ENCODE assay signal across 29 cellular contexts in genomic region chr7:84302949-84303348, GRCh38.
A peak's percentile ranks its signal among the peaks of the same experiment; 100 is the strongest.
DNase-seq lines count a peak whose midpoint lies in the region; ATAC-seq and TF ChIP-seq lines count a peak whose summit lies in the region.
"Had no signal": no experiment of that assay in that cellular context is flagged by ENCODE, and none has a peak within 500 bp of the region (broad histone marks: within the 10 kb centered on the region; RNA-seq: fewer than 3 reads in every experiment).

No MANE protein-coding gene starts in this region.

- no peaks in the 10 kb centered on the region for H3K9me3 Mint-ChIP-seq in MCF 10A (ENCODE audit: unreplicated experiment)
- no peaks in the 10 kb centered on the region for H3K9me3 Mint-ChIP-seq in activated CD8-positive, alpha-beta T cell treated with anti-CD3 and anti-CD28 coated beads for 36 hours
- H3K9me3 Mint-ChIP-seq in CD4-positive, alpha-beta T cell, result no peaks in the 10 kb centered on the region
- H3K9me3 Mint-ChIP-seq: activated T-cell treated with anti-CD3 and anti-CD28 coated beads, Interleukin-2, amount 50 U/mL, for 72 hours; nephron had no signal

- H3K9me3 ChIP-seq in lower lobe of right lung (no peaks in the 10 kb centered on the region), upper lobe of left lung (no peaks in the 10 kb centered on the region)
- no peaks in the 10 kb centered on the region for H3K9me3 ChIP-seq in CD4-positive, alpha-beta T cell (ENCODE audit: control insufficient read depth, low read length)
- H3K9me3 ChIP-seq: body of pancreas, pancreas, spleen, uterus had no signal

- intact Hi-C loops in MCF 10A (cut with micrococcal nuclease) (no loop called here), lower lobe of right lung (cut with DNase I) (no loop called here)
- intact Hi-C loops in activated CD8-positive, alpha-beta T cell treated with anti-CD3 and anti-CD28 coated beads for 36 hours (cut with micrococcal nuclease), result no loop called here
- intact Hi-C loops in CD4-positive, alpha-beta T cell (cut with DNase I, micrococcal nuclease), result no loop called here

- H3K4me1 ChIP-seq in lower lobe of right lung, result no peaks in the 10 kb centered on the region
- H3K4me1 ChIP-seq in upper lobe of left lung, result no peaks in the 10 kb centered on the region
- H3K4me1 ChIP-seq: body of pancreas, pancreas, spleen, uterus had no signal

- peak; percentile 10 for DNase-seq in HuH-7 (ENCODE audit: low spot score)
- DNase-seq in MCF 10A (ENCODE audit: unreplicated experiment), result peak; percentile 51
- no peak for DNase-seq in lower lobe of right lung
- DNase-seq in upper lobe of left lung, result no peak
- DNase-seq in activated CD8-positive, alpha-beta T cell treated with anti-CD3 and anti-CD28 coated beads for 36 hours, result no peak
- DNase-seq in CD4-positive, alpha-beta T cell, result no peak
- DNase-seq in CD1c-positive myeloid dendritic cell (ENCODE audit: extremely low spot score), result no peak
- DNase-seq in GM13977 (ENCODE audit: low spot score), result no peak
- DNase-seq: activated CD4-positive, alpha-beta T cell treated with anti-CD3 and anti-CD28 coated beads for 48 hours; activated naive CD4-positive, alpha-beta T cell; activated T-cell treated with anti-CD3 and anti-CD28 coated beads, Interleukin-2, amount 50 U/mL, for 72 hours; body of pancreas; cerebellar nuclear complex; GOT3; hypothalamus; KG1; left ventricle myocardium superior; NCI-H1417 treated with DMSO at 0.1 percent for 48 hours; NCI-H2081; NCI-H774; pancreas; spleen; stimulated activated CD4-positive, alpha-beta T cell treated with anti-CD3 and anti-CD28 coated beads, Interleukin-2, amount 100 ng/mL, for 48 hours; uterus had no signal

- H3K27me3 Mint-ChIP-seq in MCF 10A (ENCODE audit: insufficient read depth, unreplicated experiment), result no peaks in the 10 kb centered on the region
- no peaks in the 10 kb centered on the region for H3K27me3 Mint-ChIP-seq in activated CD8-positive, alpha-beta T cell treated with anti-CD3 and anti-CD28 coated beads for 36 hours
- no peaks in the 10 kb centered on the region for H3K27me3 Mint-ChIP-seq in CD4-positive, alpha-beta T cell

- H3K4me3 ChIP-seq in lower lobe of right lung, result no peak overlapping the region
- no peak overlapping the region for H3K4me3 ChIP-seq in upper lobe of left lung
- H3K4me3 ChIP-seq: body of pancreas, pancreas, spleen, uterus had no signal

- no peaks in the 10 kb centered on the region for H3K27me3 ChIP-seq in lower lobe of right lung (ENCODE audit: low read depth)
- no peaks in the 10 kb centered on the region for H3K27me3 ChIP-seq in upper lobe of left lung
- H3K27me3 ChIP-seq in CD4-positive, alpha-beta T cell (ENCODE audit: control insufficient read depth, insufficient read depth, low read length), result no peaks in the 10 kb centered on the region
- H3K27me3 ChIP-seq: body of pancreas, pancreas, spleen, uterus had no signal

- H3K27ac Mint-ChIP-seq in MCF 10A (ENCODE audit: low read depth, unreplicated experiment), result peak overlapping the region; percentile 59
- no peak overlapping the region for H3K27ac Mint-ChIP-seq in activated CD8-positive, alpha-beta T cell treated with anti-CD3 and anti-CD28 coated beads for 36 hours
- no peak overlapping the region for H3K27ac Mint-ChIP-seq in CD4-positive, alpha-beta T cell
- H3K27ac Mint-ChIP-seq: activated T-cell treated with anti-CD3 and anti-CD28 coated beads, Interleukin-2, amount 50 U/mL, for 72 hours; nephron; stimulated activated effector memory CD8-positive, alpha-beta T cell treated with anti-CD3 and anti-CD28 coated beads, Interleukin-12 subunit alpha, Interleukin-12 subunit beta, amount 100 ng/mL, for 72 hours had no signal

- H3K4me3 Mint-ChIP-seq in MCF 10A (ENCODE audit: unreplicated experiment), result no peak overlapping the region
- no peak overlapping the region for H3K4me3 Mint-ChIP-seq in activated CD8-positive, alpha-beta T cell treated with anti-CD3 and anti-CD28 coated beads for 36 hours
- no peak overlapping the region for H3K4me3 Mint-ChIP-seq in CD4-positive, alpha-beta T cell
- H3K4me3 Mint-ChIP-seq: activated T-cell treated with anti-CD3 and anti-CD28 coated beads, Interleukin-2, amount 50 U/mL, for 72 hours; nephron; stimulated activated effector memory CD8-positive, alpha-beta T cell treated with anti-CD3 and anti-CD28 coated beads, Interleukin-12 subunit alpha, Interleukin-12 subunit beta, amount 100 ng/mL, for 72 hours had no signal

- H3K27ac ChIP-seq in lower lobe of right lung (no peak overlapping the region), upper lobe of left lung (no peak overlapping the region)
- no peak overlapping the region for H3K27ac ChIP-seq in CD4-positive, alpha-beta T cell (ENCODE audit: low read depth, low read length)
- H3K27ac ChIP-seq: body of pancreas, C4-2B, pancreas, spleen, uterus, VCaP had no signal

- POLR2A ChIA-PET in MCF 10A (lab: Yijun Ruan, JAX), result interaction anchor here (0.8 to 1.5 kb wide), 2 partner anchors 21 to 109 kb away, joined by 3 to 4 read pairs; no protein-coding TSS in a partner anchor
- POLR2A ChIA-PET in activated CD8-positive, alpha-beta T cell treated with anti-CD3 and anti-CD28 coated beads for 36 hours (lab: Charles Lee), result no interaction called here
- POLR2A ChIA-PET in CD4-positive, alpha-beta T cell (lab: Charles Lee), result no interaction called here

- H3K36me3 Mint-ChIP-seq in MCF 10A (ENCODE audit: insufficient read depth, unreplicated experiment), result no peaks in the 10 kb centered on the region
- H3K36me3 Mint-ChIP-seq in activated CD8-positive, alpha-beta T cell treated with anti-CD3 and anti-CD28 coated beads for 36 hours (ENCODE audit: low read depth), result no peaks in the 10 kb centered on the region
- H3K36me3 Mint-ChIP-seq in CD4-positive, alpha-beta T cell (ENCODE audit: low read depth), result no peaks in the 10 kb centered on the region
- H3K36me3 Mint-ChIP-seq: stimulated activated effector memory CD8-positive, alpha-beta T cell treated with anti-CD3 and anti-CD28 coated beads, Interleukin-12 subunit alpha, Interleukin-12 subunit beta, amount 100 ng/mL, for 72 hours had no signal

- CTCF ChIA-PET in MCF 10A (lab: Yijun Ruan, JAX), result interaction anchor here (0.6 kb wide), 1 partner anchor 153 kb away, joined by 3 read pairs; no protein-coding TSS in a partner anchor
- CTCF ChIA-PET in activated CD8-positive, alpha-beta T cell treated with anti-CD3 and anti-CD28 coated beads for 36 hours (lab: Charles Lee), result no interaction called here
- CTCF ChIA-PET in CD4-positive, alpha-beta T cell (lab: Charles Lee), result no interaction called here

- in situ Hi-C loops in GM13977 (cut with MboI; ENCODE audit: low pct_unique_long_range_greater_than_20kb, low sequenced_read_pairs, unreplicated experiment), result no loop called here

- no TSS peak for BruUV-seq in MCF 10A (replicated peaks; lab: Mats Ljungman, UMichigan)

- TF ChIP-seq CTCF in MCF 10A (IDR thresholded peaks at IDR 0.05; ENCODE audit: unreplicated experiment) (no peak), lower lobe of right lung (IDR thresholded peaks at IDR 0.05) (no peak), upper lobe of left lung (IDR thresholded peaks at IDR 0.05) (no peak), GM13977 (IDR thresholded peaks at IDR 0.05; ENCODE audit: extremely low read depth, insufficient read depth, missing control alignments) (no peak)
- TF ChIP-seq CTCF in activated CD8-positive, alpha-beta T cell treated with anti-CD3 and anti-CD28 coated beads for 36 hours (IDR thresholded peaks at IDR 0.05), result no peak
- TF ChIP-seq CTCF in CD4-positive, alpha-beta T cell (IDR thresholded peaks at IDR 0.05), result no peak

- H3K36me3 ChIP-seq in lower lobe of right lung (no peaks in the 10 kb centered on the region), upper lobe of left lung (no peaks in the 10 kb centered on the region)
- H3K36me3 ChIP-seq: pancreas, spleen, uterus had no signal

- 54 to 56% methylated on average over 3 of the region's 3 CpGs for WGBS in upper lobe of left lung, 2 donors

- no peak for TF ChIP-seq EP300 in upper lobe of left lung (IDR thresholded peaks at IDR 0.05)

- TF ChIP-seq POLR2A in upper lobe of left lung (IDR thresholded peaks at IDR 0.05), result no peak

- ATAC-seq in lower lobe of right lung (peak; percentile 80 to 89), upper lobe of left lung (ENCODE audit: low FRiP score in 2 of 2) (peak; percentile 34 to 85)
- ATAC-seq in activated CD8-positive, alpha-beta T cell treated with anti-CD3 and anti-CD28 coated beads for 36 hours, result no peak
- no peak for ATAC-seq in CD4-positive, alpha-beta T cell (ENCODE audit: poor library complexity)
- ATAC-seq: activated T-cell treated with anti-CD3 and anti-CD28 coated beads, Interleukin-2, amount 50 U/mL, for 72 hours; body of pancreas; left ventricle myocardium superior; pancreas; Right ventricle myocardium inferior; stimulated activated effector memory CD8-positive, alpha-beta T cell treated with anti-CD3 and anti-CD28 coated beads, Interleukin-12 subunit alpha, Interleukin-12 subunit beta, amount 100 ng/mL, for 72 hours had no signal

- H3K4me1 Mint-ChIP-seq in MCF 10A (ENCODE audit: insufficient read depth, unreplicated experiment), result peaks cover 9% of the 10 kb centered on the region
- no peaks in the 10 kb centered on the region for H3K4me1 Mint-ChIP-seq in activated CD8-positive, alpha-beta T cell treated with anti-CD3 and anti-CD28 coated beads for 36 hours (ENCODE audit: low read depth)
- no peaks in the 10 kb centered on the region for H3K4me1 Mint-ChIP-seq in CD4-positive, alpha-beta T cell (ENCODE audit: low read depth)
- H3K4me1 Mint-ChIP-seq: nephron; stimulated activated effector memory CD8-positive, alpha-beta T cell treated with anti-CD3 and anti-CD28 coated beads, Interleukin-12 subunit alpha, Interleukin-12 subunit beta, amount 100 ng/mL, for 72 hours had no signal

Comparison
In these comparisons a context has a peak if more than half of its experiments do, and no peak if none do; other contexts are left out.
1. DNase-seq: peak in HuH-7 (single experiment) and MCF 10A (single experiment); none in lower lobe of right lung (single experiment), upper lobe of left lung (0 of 2), activated CD8-positive, alpha-beta T cell treated with anti-CD3 and anti-CD28 coated beads for 36 hours (single experiment), CD4-positive, alpha-beta T cell (0 of 10), CD1c-positive myeloid dendritic cell (single experiment) and GM13977 (single experiment).
2. ATAC-seq: peak in lower lobe of right lung (2 of 2) and upper lobe of left lung (2 of 2); none in activated CD8-positive, alpha-beta T cell treated with anti-CD3 and anti-CD28 coated beads for 36 hours (single experiment) and CD4-positive, alpha-beta T cell (single experiment).